10 cellular contexts compared by ENCODE assay signal in the genomic region with DNA sequence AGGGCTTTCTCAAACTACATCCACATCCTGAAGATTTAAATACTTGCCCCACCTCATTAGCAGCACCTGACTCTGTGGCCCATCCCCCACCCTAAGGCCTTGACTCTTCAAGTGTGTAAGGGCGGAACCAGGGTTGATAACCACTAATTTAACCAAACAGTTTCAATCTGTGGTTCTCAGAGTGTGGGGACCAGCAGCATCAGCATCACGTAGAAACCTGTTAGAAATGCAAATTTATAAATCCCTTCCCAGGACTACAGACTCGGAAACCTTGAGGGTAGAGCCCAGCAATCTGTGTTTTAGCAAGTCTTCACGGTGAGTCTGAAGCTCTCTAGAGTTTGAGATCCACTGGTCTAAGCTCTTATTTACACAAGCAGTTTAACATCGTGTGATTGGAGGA. TPM values are rescaled to one million over a fixed set of nuclear protein-coding genes. Genes with fewer than 3 reads are reported as not detected.
DNase-seq lines count a peak whose midpoint lies in the region; ATAC-seq and TF ChIP-seq lines count a peak whose summit lies in the region.
"Had no signal": no experiment of that assay in that cellular context is flagged by ENCODE, and none has a peak within 500 bp of the region (broad histone marks: within the 10 kb centered on the region; RNA-seq: fewer than 3 reads in every experiment).

No MANE protein-coding gene starts in this region.

- peaks cover 52% of the 10 kb centered on the region for H3K4me1 Mint-ChIP-seq in dendritic cell treated with granulocyte-macrophage colony-stimulating factor and Interleukin-4, amounts not matched to agents 40 ng/mL and 50 ng/mL, for 4 days (ENCODE audit: low read depth)

- ATAC-seq in GM18505 (IDR thresholded peaks at IDR 0.05; ENCODE audit: unreplicated experiment): peak; percentile 93
- peak; percentile 90 for ATAC-seq in GM21423 (IDR thresholded peaks at IDR 0.05; ENCODE audit: unreplicated experiment)
- peak; percentile 74 for ATAC-seq in HG03135 (IDR thresholded peaks at IDR 0.05; ENCODE audit: unreplicated experiment)
- no peak for ATAC-seq in Right ventricle myocardium superior (ENCODE audit: poor library complexity)

- H3K9me3 Mint-ChIP-seq in dendritic cell treated with granulocyte-macrophage colony-stimulating factor and Interleukin-4, amounts not matched to agents 40 ng/mL and 50 ng/mL, for 4 days: no peaks in the 10 kb centered on the region

- H3K4me3 Mint-ChIP-seq in dendritic cell treated with granulocyte-macrophage colony-stimulating factor and Interleukin-4, amounts not matched to agents 40 ng/mL and 50 ng/mL, for 4 days: no peak overlapping the region

- peak overlapping the region; percentile 69 for H3K27ac Mint-ChIP-seq in dendritic cell treated with granulocyte-macrophage colony-stimulating factor and Interleukin-4, amounts not matched to agents 40 ng/mL and 50 ng/mL, for 4 days

- H3K27me3 Mint-ChIP-seq in dendritic cell treated with granulocyte-macrophage colony-stimulating factor and Interleukin-4, amounts not matched to agents 40 ng/mL and 50 ng/mL, for 4 days: no peaks in the 10 kb centered on the region

- DNase-seq in Right ventricle myocardium superior (no peak), SHP77 (lab: John Stamatoyannopoulos, UW) (no peak), NCI-H510A (lab: John Stamatoyannopoulos, UW) (no peak)
- DNase-seq in activated T-cell treated with anti-CD3 and anti-CD28 coated beads, Interleukin-2, amount 50 U/mL, for 1 hour: no peak
- DNase-seq: DMS79, KBM-7 had no signal

- no peak for TF ChIP-seq POLR2A in GM18505 (IDR thresholded peaks at IDR 0.05; ENCODE audit: borderline replicate concordance, extremely low read depth, insufficient read depth, insufficient read length)

- intact Hi-C loops in dendritic cell treated with granulocyte-macrophage colony-stimulating factor and Interleukin-4, amounts not matched to agents 40 ng/mL and 50 ng/mL, for 4 days (cut with micrococcal nuclease): no loop called here
- intact Hi-C loops in Right ventricle myocardium superior (cut with DNase I): no loop called here

- H3K36me3 Mint-ChIP-seq in dendritic cell treated with granulocyte-macrophage colony-stimulating factor and Interleukin-4, amounts not matched to agents 40 ng/mL and 50 ng/mL, for 4 days (ENCODE audit: low read depth): peaks cover 6% of the 10 kb centered on the region

RNA-seq across cellular contexts. Expression of a gene that starts 12.4 kb away (rescaled TPM):
- 13.6 TPM for total RNA-seq in Right ventricle myocardium superior
